In the genomic region with DNA sequence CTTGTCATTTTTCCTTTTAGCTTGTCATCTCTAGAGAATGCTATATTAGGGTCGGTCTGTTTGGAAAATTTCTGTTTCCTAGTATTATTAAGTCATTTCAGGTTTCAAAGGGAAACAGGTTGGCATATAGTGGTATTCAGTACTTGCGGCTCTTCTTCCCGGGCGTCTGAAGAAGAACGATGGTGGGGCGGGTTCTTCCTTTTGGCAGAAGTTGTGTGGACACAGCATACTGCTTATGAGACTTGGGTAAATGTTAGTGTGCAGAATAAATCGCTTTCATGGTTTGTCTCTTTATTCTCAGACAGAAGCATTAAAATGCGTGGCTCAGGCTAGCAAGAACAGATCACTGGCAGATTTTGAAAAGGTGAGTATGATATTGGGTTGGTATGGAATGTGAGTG, we compare ENCODE assay signal across 24 cellular contexts.
"Had no signal": no experiment of that assay in that cellular context is flagged by ENCODE, and none has a peak within 500 bp of the region (broad histone marks: within the 10 kb centered on the region; RNA-seq: fewer than 3 reads in every experiment).

No MANE protein-coding gene starts in this region.

- H3K9me3 Mint-ChIP-seq: activated CD4-positive, alpha-beta memory T cell treated with anti-CD3 and anti-CD28 coated beads, Interleukin-2, amount 10 ng/mL, durations not matched to agents 7 days and 5 days; activated naive CD4-positive, alpha-beta T cell treated with anti-CD3 and anti-CD28 coated beads, Interleukin-2, amount 10 ng/mL, durations not matched to agents 7 days and 5 days; activated naive CD8-positive, alpha-beta T cell treated with anti-CD3 and anti-CD28 coated beads for 36 hours; T-helper 1 cell treated with Interleukin-12 subunit alpha and Interleukin-12 subunit beta and Interleukin-4 antibody, amounts not matched to agents 30 μg/mL and 1 μg/mL, for 36 hours; T-helper 2 cell treated with Interferon-gamma antibody and Interleukin-4, amounts not matched to agents 5 μg/mL and 100 μg/mL, for 36 hours; WTC11 had no signal

- DNase-seq: activated CD4-positive, alpha-beta memory T cell treated with anti-CD3 and anti-CD28 coated beads, Interleukin-2, amount 10 ng/mL, durations not matched to agents 7 days and 5 days; activated CD4-positive, alpha-beta T cell treated with anti-CD3 and anti-CD28 coated beads for 4 hours; activated gamma-delta T cell treated with Interleukin-2 at 50 U/mL for 16 hours; activated naive CD4-positive, alpha-beta T cell treated with anti-CD3 and anti-CD28 coated beads, Interleukin-2, amount 10 ng/mL, durations not matched to agents 7 days and 5 days; activated naive CD8-positive, alpha-beta T cell treated with anti-CD3 and anti-CD28 coated beads for 36 hours; amniotic stem cell; aorta; brain microvascular endothelial cell; IMR-90; NCI-H1105; NCI-H1417 treated with DMSO at 0.1 percent for 48 hours; NCI-H187 treated with DMSO at 0.1 percent for 48 hours; NCI-H2081; NCI-H345; NCI-H524 treated with DMSO at 0.1 percent for 48 hours; SHP77; SJCRH30; SK-N-SH had no signal

- ATAC-seq: activated CD4-positive, CD25-positive, alpha-beta regulatory T cell treated with anti-CD3 and anti-CD28 coated beads, Interleukin-2, amount 50 U/mL, for 24 hours; K562; Panc1; WTC11 had no signal

- H3K4me1 Mint-ChIP-seq: activated CD4-positive, alpha-beta memory T cell treated with anti-CD3 and anti-CD28 coated beads, Interleukin-2, amount 10 ng/mL, durations not matched to agents 7 days and 5 days had no signal

- H3K27me3 Mint-ChIP-seq: activated CD4-positive, alpha-beta memory T cell treated with anti-CD3 and anti-CD28 coated beads, Interleukin-2, amount 10 ng/mL, durations not matched to agents 7 days and 5 days; activated naive CD4-positive, alpha-beta T cell treated with anti-CD3 and anti-CD28 coated beads, Interleukin-2, amount 10 ng/mL, durations not matched to agents 7 days and 5 days; activated naive CD8-positive, alpha-beta T cell treated with anti-CD3 and anti-CD28 coated beads for 36 hours had no signal

- H3K4me3 Mint-ChIP-seq: activated CD4-positive, alpha-beta memory T cell treated with anti-CD3 and anti-CD28 coated beads, Interleukin-2, amount 10 ng/mL, durations not matched to agents 7 days and 5 days; activated naive CD4-positive, alpha-beta T cell treated with anti-CD3 and anti-CD28 coated beads, Interleukin-2, amount 10 ng/mL, durations not matched to agents 7 days and 5 days; activated naive CD8-positive, alpha-beta T cell treated with anti-CD3 and anti-CD28 coated beads for 36 hours; T-helper 1 cell treated with Interleukin-12 subunit alpha and Interleukin-12 subunit beta and Interleukin-4 antibody, amounts not matched to agents 30 μg/mL and 1 μg/mL, for 36 hours; T-helper 2 cell treated with Interferon-gamma antibody and Interleukin-4, amounts not matched to agents 5 μg/mL and 100 μg/mL, for 36 hours; WTC11 had no signal

- H3K27ac Mint-ChIP-seq: activated CD4-positive, alpha-beta memory T cell treated with anti-CD3 and anti-CD28 coated beads, Interleukin-2, amount 10 ng/mL, durations not matched to agents 7 days and 5 days; activated naive CD4-positive, alpha-beta T cell treated with anti-CD3 and anti-CD28 coated beads, Interleukin-2, amount 10 ng/mL, durations not matched to agents 7 days and 5 days; T-helper 1 cell treated with Interleukin-12 subunit alpha and Interleukin-12 subunit beta and Interleukin-4 antibody, amounts not matched to agents 30 μg/mL and 1 μg/mL, for 36 hours; T-helper 2 cell treated with Interferon-gamma antibody and Interleukin-4, amounts not matched to agents 5 μg/mL and 100 μg/mL, for 36 hours; WTC11 had no signal
